9 cellular contexts compared by ENCODE assay signal in the genomic region with DNA sequence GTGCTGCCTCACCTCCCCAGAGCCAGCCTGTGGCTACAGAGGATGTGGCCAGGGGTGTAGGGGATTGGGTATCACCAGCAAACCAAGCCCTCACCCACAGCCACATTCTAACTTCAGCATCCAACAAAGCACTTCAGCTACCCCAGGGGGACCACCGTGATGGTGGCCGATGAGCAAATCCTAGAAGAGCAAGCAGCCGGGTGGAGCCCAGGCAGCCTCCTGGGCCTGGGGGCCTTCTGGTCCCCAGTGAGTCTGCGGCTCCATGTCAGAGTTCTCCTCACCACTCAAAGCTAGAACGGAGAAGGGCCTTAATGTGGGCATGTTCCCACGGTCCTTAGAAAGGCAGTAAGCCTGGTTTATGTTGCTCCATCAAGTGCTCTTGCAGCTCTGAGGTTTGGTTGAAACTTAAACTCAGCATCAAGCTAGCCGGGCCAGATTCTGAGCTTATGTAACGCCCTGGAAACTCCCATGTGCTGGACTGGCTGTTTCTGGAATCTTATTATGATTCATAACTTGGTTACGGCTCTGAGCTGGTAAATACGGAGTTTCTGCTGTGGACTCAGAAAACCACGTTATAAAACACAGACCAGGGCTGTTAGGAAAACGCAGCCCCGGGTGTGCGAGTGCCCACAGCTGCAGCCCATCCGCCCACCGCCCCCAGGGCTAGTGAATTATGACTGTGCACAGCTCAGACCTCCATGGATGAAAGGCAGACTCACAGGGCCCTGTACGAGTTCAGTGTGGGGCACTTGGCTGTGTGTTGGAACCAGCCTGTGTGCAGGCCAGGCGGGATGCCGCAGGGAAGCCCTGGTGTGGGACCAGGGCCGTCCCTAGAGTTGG.
A peak's percentile ranks its signal among the peaks of the same experiment; 100 is the strongest.
DNase-seq lines count a peak whose midpoint lies in the region; ATAC-seq, FAIRE-seq and TF ChIP-seq lines count a peak whose summit lies in the region.
"Had no signal": no experiment of that assay in that cellular context is flagged by ENCODE, and none has a peak within 500 bp of the region (broad histone marks: within the 10 kb centered on the region; RNA-seq: fewer than 3 reads in every experiment).

No MANE protein-coding gene starts in this region.

- in situ Hi-C loops in gastrocnemius medialis (cut with MboI; ENCODE audit: low sequenced_read_pairs in 4 of 4): loop anchor here in 1 of 4 donors (25.0 kb wide), 1 partner anchor 227 kb away; no protein-coding TSS in a partner anchor

- H3K4me1 ChIP-seq in gastrocnemius medialis: peaks cover 11 to 19% of the 10 kb centered on the region in 2 donors

- no peak for TF ChIP-seq CTCF in gastrocnemius medialis (IDR thresholded peaks at IDR 0.05 in 4 of 5, conservative IDR thresholded peaks at IDR 0.05 in 1 of 5)

- DNase-seq in GM18507 (ENCODE audit: extremely low spot score, insufficient read length, low read depth) (peak; percentile 43), M059J (ENCODE audit: low read depth) (peak; percentile 74), fibroblast of gingiva (ENCODE audit: low read depth) (peak; percentile 90), gastrocnemius medialis (peak; percentile 43 to 59), C1 segment of cervical spinal cord (lab: John Stamatoyannopoulos, UW) (no peak), caudate nucleus (lab: John Stamatoyannopoulos, UW) (no peak)
- no peak for DNase-seq in activated effector memory CD4-positive, alpha-beta T cell treated with Interleukin-2 at 50 U/mL for 16 hours

- H3K36me3 ChIP-seq in gastrocnemius medialis: no peaks in the 10 kb centered on the region

- peak; percentile 94 for FAIRE-seq in GM18507 (lab: Jason Lieb, UNC)

- H3K27ac ChIP-seq in gastrocnemius medialis (peak overlapping the region in 2 of 4 donors; percentile 71 to 78), caudate nucleus (ENCODE audit: low read depth, low read length) (no peak overlapping the region)
- H3K27ac ChIP-seq: SK-N-MC had no signal

- ATAC-seq in GM21825 (IDR thresholded peaks at IDR 0.05; ENCODE audit: unreplicated experiment) (peak; percentile 65), gastrocnemius medialis (peak; percentile 51 to 59)

- intact Hi-C loops in gastrocnemius medialis (cut with DNase I; ENCODE audit: low total_unique reads): loop anchor here (5.0 kb wide), 1 partner anchor 192 kb away; no protein-coding TSS in a partner anchor

- no peak for TF ChIP-seq POLR2A in gastrocnemius medialis (IDR thresholded peaks at IDR 0.05)

- no peaks in the 10 kb centered on the region for H3K27me3 ChIP-seq in gastrocnemius medialis

- H3K4me3 ChIP-seq in gastrocnemius medialis: no peak overlapping the region
- H3K4me3 ChIP-seq: SK-N-MC had no signal

- H3K9me3 ChIP-seq in gastrocnemius medialis: no peaks in the 10 kb centered on the region

Comparison
In these comparisons a context has a peak if more than half of its experiments do, and no peak if none do; other contexts are left out.
1. DNase-seq: peak in GM18507 (single experiment), M059J (single experiment), fibroblast of gingiva (single experiment) and gastrocnemius medialis (2 of 2); none in C1 segment of cervical spinal cord (0 of 14), activated effector memory CD4-positive, alpha-beta T cell treated with Interleukin-2 at 50 U/mL for 16 hours (single experiment) and caudate nucleus (0 of 61).